In genomic region chr4:40189997-40190396, GRCh38 we compare ENCODE assay signal across 14 cellular contexts. TPM values are rescaled to one million over a fixed set of nuclear protein-coding genes. Genes with fewer than 3 reads are reported as not detected.
DNase-seq lines count a peak whose midpoint lies in the region; ATAC-seq and TF ChIP-seq lines count a peak whose summit lies in the region.
"Had no signal": no experiment of that assay in that cellular context is flagged by ENCODE, and none has a peak within 500 bp of the region (broad histone marks: within the 10 kb centered on the region; RNA-seq: fewer than 3 reads in every experiment).

No MANE protein-coding gene starts in this region.

- H3K4me3 ChIP-seq in thymus (ENCODE audit: low read length) (peak overlapping the region; percentile 92), endodermal cell (ENCODE audit: low read length) (no peak overlapping the region)

- no peaks in the 10 kb centered on the region for H3K36me3 ChIP-seq in thymus (ENCODE audit: control insufficient read depth, insufficient read depth)
- no peaks in the 10 kb centered on the region for H3K36me3 ChIP-seq in endodermal cell (ENCODE audit: control insufficient read depth, insufficient read depth, low read length)

- H3K4me1 Mint-ChIP-seq in stimulated activated naive CD8-positive, alpha-beta T cell treated with anti-CD3 and anti-CD28 coated beads, Interleukin-15, Interleukin-2, amounts not matched to agents 100 ng/mL and 50 ng/mL, for 24 hours (ENCODE audit: low read depth) = peaks cover 90% of the 10 kb centered on the region
- H3K4me1 Mint-ChIP-seq in activated naive CD8-positive, alpha-beta T cell treated with anti-CD3 and anti-CD28 coated beads, Interleukin-2, amount 10 ng/mL, durations not matched to agents 7 days and 5 days = peaks cover 68% of the 10 kb centered on the region
- peaks cover 36% of the 10 kb centered on the region for H3K4me1 Mint-ChIP-seq in endodermal cell

- no peaks in the 10 kb centered on the region for H3K36me3 Mint-ChIP-seq in stimulated activated naive CD8-positive, alpha-beta T cell treated with anti-CD3 and anti-CD28 coated beads, Interleukin-15, Interleukin-2, amounts not matched to agents 100 ng/mL and 50 ng/mL, for 24 hours (ENCODE audit: low read depth)
- peaks cover 13% of the 10 kb centered on the region for H3K36me3 Mint-ChIP-seq in activated naive CD8-positive, alpha-beta T cell treated with anti-CD3 and anti-CD28 coated beads, Interleukin-2, amount 10 ng/mL, durations not matched to agents 7 days and 5 days
- no peaks in the 10 kb centered on the region for H3K36me3 Mint-ChIP-seq in endodermal cell (ENCODE audit: low read depth)

- H3K9me3 Mint-ChIP-seq in stimulated activated naive CD8-positive, alpha-beta T cell treated with anti-CD3 and anti-CD28 coated beads, Interleukin-15, Interleukin-2, amounts not matched to agents 100 ng/mL and 50 ng/mL, for 24 hours = no peaks in the 10 kb centered on the region
- H3K9me3 Mint-ChIP-seq in activated naive CD8-positive, alpha-beta T cell treated with anti-CD3 and anti-CD28 coated beads, Interleukin-2, amount 10 ng/mL, durations not matched to agents 7 days and 5 days = no peaks in the 10 kb centered on the region
- no peaks in the 10 kb centered on the region for H3K9me3 Mint-ChIP-seq in endodermal cell

- H3K9me3 ChIP-seq in thymus (ENCODE audit: control insufficient read depth) = no peaks in the 10 kb centered on the region
- no peaks in the 10 kb centered on the region for H3K9me3 ChIP-seq in endodermal cell (ENCODE audit: control insufficient read depth, low read length)

- peak overlapping the region; percentile 39 for H3K27ac Mint-ChIP-seq in stimulated activated naive CD8-positive, alpha-beta T cell treated with anti-CD3 and anti-CD28 coated beads, Interleukin-15, Interleukin-2, amounts not matched to agents 100 ng/mL and 50 ng/mL, for 24 hours
- peak overlapping the region; percentile 97 for H3K27ac Mint-ChIP-seq in activated naive CD8-positive, alpha-beta T cell treated with anti-CD3 and anti-CD28 coated beads, Interleukin-2, amount 10 ng/mL, durations not matched to agents 7 days and 5 days
- no peak overlapping the region for H3K27ac Mint-ChIP-seq in endodermal cell

- no peak for TF ChIP-seq CTCF in endodermal cell (conservative IDR thresholded peaks at IDR 0.05)

- no peak for ATAC-seq in stimulated activated naive CD8-positive, alpha-beta T cell treated with anti-CD3 and anti-CD28 coated beads, Interleukin-15, Interleukin-2, amounts not matched to agents 100 U/mL and 50 U/mL, for 24 hours
- no peak for ATAC-seq in activated naive CD8-positive, alpha-beta T cell treated with anti-CD3 and anti-CD28 coated beads, Interleukin-2, amount 10 ng/mL, durations not matched to agents 7 days and 5 days (ENCODE audit: low read depth)
- ATAC-seq in HG03280 (IDR thresholded peaks at IDR 0.05; ENCODE audit: unreplicated experiment) = no peak
- ATAC-seq: left cardiac atrium had no signal

- no peak overlapping the region for H3K9ac ChIP-seq in endodermal cell (ENCODE audit: extremely low read depth, low read length, poor library complexity, severe bottlenecking)

- H3K4me1 ChIP-seq in thymus (ENCODE audit: control insufficient read depth, insufficient read depth, low read length) = peaks cover 10% of the 10 kb centered on the region
- H3K4me1 ChIP-seq in endodermal cell (ENCODE audit: control insufficient read depth, insufficient read depth, low read length) = peaks cover 11% of the 10 kb centered on the region

- H3K4me3 Mint-ChIP-seq in stimulated activated naive CD8-positive, alpha-beta T cell treated with anti-CD3 and anti-CD28 coated beads, Interleukin-15, Interleukin-2, amounts not matched to agents 100 ng/mL and 50 ng/mL, for 24 hours = no peak overlapping the region
- peak overlapping the region; percentile 93 for H3K4me3 Mint-ChIP-seq in activated naive CD8-positive, alpha-beta T cell treated with anti-CD3 and anti-CD28 coated beads, Interleukin-2, amount 10 ng/mL, durations not matched to agents 7 days and 5 days
- no peak overlapping the region for H3K4me3 Mint-ChIP-seq in endodermal cell

- no peak for DNase-seq in stimulated activated naive CD8-positive, alpha-beta T cell treated with anti-CD3 and anti-CD28 coated beads, Interleukin-15, Interleukin-2, amounts not matched to agents 100 U/mL and 50 U/mL, for 24 hours
- DNase-seq in NCI-H345 treated with DMSO at 0.1 percent for 48 hours (lab: John Stamatoyannopoulos, UW; ENCODE audit: unreplicated experiment) (peak; percentile 49), endodermal cell (no peak)
- DNase-seq in activated naive CD8-positive, alpha-beta T cell treated with anti-CD3 and anti-CD28 coated beads, Interleukin-2, amount 10 ng/mL, durations not matched to agents 7 days and 5 days = no peak
- DNase-seq in stimulated activated CD4-positive, alpha-beta T cell treated with anti-CD3 and anti-CD28 coated beads, Interleukin-1b, Interleukin-23, amount 100 ng/mL, for 48 hours = no peak
- DNase-seq: caudate nucleus; COR-L47; left cardiac atrium; occipital lobe; stimulated activated CD4-positive, alpha-beta T cell treated with anti-CD3 and anti-CD28 coated beads, Interleukin-4, amount 100 ng/mL, for 4 hours; trophoblast cell had no signal

- H3K27ac ChIP-seq in thymus (ENCODE audit: low read depth) (peak overlapping the region; percentile 89), endodermal cell (ENCODE audit: low read depth, low read length) (no peak overlapping the region)

- WGBS in thymus = 58% methylated on average over 6 of the region's 6 CpGs
- WGBS in endodermal cell (ENCODE audit: insufficient coverage in 1 of 2, insufficient read length in 1 of 2), 2 experiments = 95 to 100% methylated on average over 4 to 6 of the region's 6 CpGs

- POLR2A ChIA-PET in activated naive CD8-positive, alpha-beta T cell treated with anti-CD3 and anti-CD28 coated beads, Interleukin-2, amount 10 ng/mL, durations not matched to agents 7 days and 5 days (lab: Charles Lee) = interaction anchor here (0.6 to 11.8 kb wide), 8 partner anchors 7 to 133 kb away, joined by 4 to 146 read pairs (median 12); partner anchors contain the start of genes N4BP2 and RHOH

- H3K27me3 Mint-ChIP-seq in stimulated activated naive CD8-positive, alpha-beta T cell treated with anti-CD3 and anti-CD28 coated beads, Interleukin-15, Interleukin-2, amounts not matched to agents 100 ng/mL and 50 ng/mL, for 24 hours = no peaks in the 10 kb centered on the region
- no peaks in the 10 kb centered on the region for H3K27me3 Mint-ChIP-seq in activated naive CD8-positive, alpha-beta T cell treated with anti-CD3 and anti-CD28 coated beads, Interleukin-2, amount 10 ng/mL, durations not matched to agents 7 days and 5 days
- H3K27me3 Mint-ChIP-seq in endodermal cell (ENCODE audit: insufficient read depth) = no peaks in the 10 kb centered on the region

- H3K27me3 ChIP-seq in thymus (ENCODE audit: control insufficient read depth, insufficient read depth) = no peaks in the 10 kb centered on the region
- no peaks in the 10 kb centered on the region for H3K27me3 ChIP-seq in endodermal cell (ENCODE audit: control insufficient read depth, insufficient read depth, low read length, poor library complexity, severe bottlenecking)

RNA-seq across cellular contexts. Expression of gene RHOH, which starts 6.8 kb away (rescaled TPM):
- total RNA-seq in activated naive CD8-positive, alpha-beta T cell treated with anti-CD3 and anti-CD28 coated beads, Interleukin-2, amount 10 ng/mL, durations not matched to agents 7 days and 5 days = 100 to 1,000 TPM; 187 to 190 TPM
- 71.2 TPM for polyA plus RNA-seq in thymus
- 1 to 10 TPM; 2.9 to 9.4 TPM for total RNA-seq in endodermal cell
- polyA plus RNA-seq in endodermal cell (2013, experiment 1 of 2) = 0.36 TPM
- 0.54 TPM for polyA plus RNA-seq in endodermal cell (2013, experiment 2 of 2)

Comparison
In these comparisons a context has a peak if more than half of its experiments do, and no peak if none do; other contexts are left out.
1. RNA of gene RHOH, which starts 6.8 kb away (total RNA-seq): 187 to 190 TPM in activated naive CD8-positive, alpha-beta T cell treated with anti-CD3 and anti-CD28 coated beads, Interleukin-2, amount 10 ng/mL, durations not matched to agents 7 days and 5 days; 2.9 to 9.4 TPM in endodermal cell; every median in the first group is over 10 times any median in the second.